ENCODE assay signal across 19 cellular contexts in the genomic region with DNA sequence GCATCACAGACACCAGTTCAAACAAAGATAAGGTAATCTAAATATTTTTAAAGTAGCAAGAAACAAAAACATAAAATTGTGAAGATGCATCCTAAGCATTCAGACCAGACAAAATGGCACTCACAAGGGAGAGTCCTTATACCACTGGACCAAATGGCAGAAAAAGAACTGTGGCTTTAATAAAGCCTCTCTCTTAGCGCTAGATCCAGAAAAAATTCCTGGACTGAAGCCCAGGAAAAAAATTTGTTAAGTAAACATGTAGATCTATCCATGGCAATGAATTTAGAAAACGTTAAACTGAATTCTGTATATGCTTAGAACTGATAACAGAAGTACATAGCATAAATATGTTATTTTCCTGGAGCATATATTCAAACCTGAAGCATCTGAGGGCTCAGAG. TPM values are rescaled to one million over a fixed set of nuclear protein-coding genes. Genes with fewer than 3 reads are reported as not detected.
DNase-seq lines count a peak whose midpoint lies in the region; ATAC-seq and TF ChIP-seq lines count a peak whose summit lies in the region.
"Had no signal": no experiment of that assay in that cellular context is flagged by ENCODE, and none has a peak within 500 bp of the region (broad histone marks: within the 10 kb centered on the region; RNA-seq: fewer than 3 reads in every experiment).

No MANE protein-coding gene starts in this region.

- no peaks in the 10 kb centered on the region for H3K27me3 Mint-ChIP-seq in stimulated activated naive CD8-positive, alpha-beta T cell treated with anti-CD3 and anti-CD28 coated beads, Interleukin-15, amount 100 ng/mL, for 72 hours

- peaks cover 0 to 12% of the 10 kb centered on the region in 2 experiments; a peak in 2 of 4 replicates for H3K79me1 ChIP-seq in IMR-90 (ENCODE audit: low read depth in 1 of 2, low read length in 2 of 2)

- H3K36me3 ChIP-seq in IMR-90 (ENCODE audit: control insufficient read depth, insufficient read depth, low read length) (peaks cover 3% of the 10 kb centered on the region; the same call in 1 of the 2 replicates), GM23248 (ENCODE audit: low read depth) (peaks cover 7% of the 10 kb centered on the region)
- H3K36me3 ChIP-seq: colonic mucosa had no signal

- H3K4me3 ChIP-seq in IMR-90 (ENCODE audit: insufficient read depth, low read depth, low read length) = no peak overlapping the region
- no peak overlapping the region for H3K4me3 ChIP-seq in astrocyte of the cerebellum (ENCODE audit: low read depth, low read length)
- no peak overlapping the region for H3K4me3 ChIP-seq in GM23248
- H3K4me3 ChIP-seq: ascending aorta, colonic mucosa, K562, thoracic aorta had no signal

- H3K14ac ChIP-seq in IMR-90 (replicated peaks; ENCODE audit: low read depth, low read length) = no peak overlapping the region

- ATAC-seq in IMR-90 (ENCODE audit: low read depth) (peak; percentile 87), HG03469 (IDR thresholded peaks at IDR 0.05; ENCODE audit: unreplicated experiment) (no peak)
- no peak for ATAC-seq in stimulated activated naive CD8-positive, alpha-beta T cell treated with anti-CD3 and anti-CD28 coated beads, Interleukin-15, amount 100 ng/mL, for 72 hours
- ATAC-seq: K562, left cardiac atrium had no signal

- dilution Hi-C loops in IMR-90 (cut with HindIII; ENCODE audit: low sequenced_read_pairs, unreplicated experiment) = no loop called here

- in situ Hi-C loops in IMR-90 (cut with MboI; ENCODE audit: low sequenced_read_pairs) = loop anchor here (10.0 kb wide), 1 partner anchor 383 kb away; no protein-coding TSS in a partner anchor
- in situ Hi-C loops in astrocyte of the cerebellum (cut with HindIII; ENCODE audit: low sequenced_read_pairs) = no loop called here
- in situ Hi-C loops in GM23248 (cut with MboI) = loop anchor here (10.0 kb wide), 1 partner anchor 383 kb away; no protein-coding TSS in a partner anchor

- H3K4me2 ChIP-seq in IMR-90 (ENCODE audit: low read depth, low read length) (no peak overlapping the region), GM23248 (ENCODE audit: unreplicated experiment) (no peak overlapping the region)

- DNase-seq in AG08395 (ENCODE audit: low spot score) = peak; percentile 17
- peak; percentile 79 for DNase-seq in IMR-90
- peak; percentile 55 for DNase-seq in astrocyte of the cerebellum (ENCODE audit: low read depth)
- peak; percentile 60 for DNase-seq in iris pigment epithelial cell (ENCODE audit: low read depth)
- DNase-seq in GM23248 = no peak
- DNase-seq in stimulated activated naive CD8-positive, alpha-beta T cell treated with anti-CD3 and anti-CD28 coated beads, Interleukin-15, amount 100 ng/mL, for 72 hours = no peak
- DNase-seq in C1 segment of cervical spinal cord (lab: John Stamatoyannopoulos, UW) = no peak
- DNase-seq: activated naive CD4-positive, alpha-beta T cell treated with Interleukin-2 at 50 U/mL for 16 hours; activated T-cell treated with anti-CD3 and anti-CD28 coated beads for 4 hours; colonic mucosa; left cardiac atrium; retina; SHP77 treated with DMSO at 0.1 percent for 48 hours; T-helper 1 cell had no signal

- H4K91ac ChIP-seq in IMR-90 (ENCODE audit: insufficient read depth, low read depth, low read length) = no peak overlapping the region

- no peak overlapping the region for H3K4ac ChIP-seq in IMR-90 (ENCODE audit: low read depth, low read length)

- H3K23ac ChIP-seq in IMR-90 (ENCODE audit: low read depth, low read length) = no peak overlapping the region

- H2BK20ac ChIP-seq in IMR-90 (ENCODE audit: low read depth, low read length) = no peak overlapping the region

- TF ChIP-seq CTCF in IMR-90 (conservative IDR thresholded peaks at IDR 0.05; ENCODE audit: low read depth, low read length) (no peak), astrocyte of the cerebellum (IDR thresholded peaks at IDR 0.05; ENCODE audit: low read depth, low read length, missing control alignments) (no peak)

- TF ChIP-seq POLR2A in IMR-90 (IDR thresholded peaks at IDR 0.05; ENCODE audit: low read depth, low read length) = no peak

- no peak overlapping the region for H4K5ac ChIP-seq in IMR-90 (ENCODE audit: low read depth, low read length)

- H3K4me1 ChIP-seq in IMR-90 (ENCODE audit: control insufficient read depth, insufficient read depth, low read length) = peaks cover 9% of the 10 kb centered on the region
- H3K4me1 ChIP-seq in GM23248 (ENCODE audit: insufficient read depth) = peaks cover 6% of the 10 kb centered on the region; the same call in 1 of the 2 replicates
- H3K4me1 ChIP-seq: ascending aorta, colonic mucosa had no signal

- H3K4me1 Mint-ChIP-seq in stimulated activated naive CD8-positive, alpha-beta T cell treated with anti-CD3 and anti-CD28 coated beads, Interleukin-15, amount 100 ng/mL, for 72 hours = peaks cover under 1% of the 10 kb centered on the region

- H3K79me2 ChIP-seq in GM23248 (ENCODE audit: insufficient read depth) = no peaks in the 10 kb centered on the region

- H4K20me1 ChIP-seq in IMR-90 (ENCODE audit: insufficient read depth, low read length) (no peaks in the 10 kb centered on the region), GM23248 (ENCODE audit: insufficient read depth) (no peaks in the 10 kb centered on the region)

- H3K9me3 ChIP-seq in IMR-90 (ENCODE audit: control insufficient read depth, insufficient read depth, low read length) (no peaks in the 10 kb centered on the region), GM23248 (ENCODE audit: low read depth) (no peaks in the 10 kb centered on the region)
- H3K9me3 ChIP-seq: ascending aorta, colonic mucosa, thoracic aorta had no signal

- H2BK15ac ChIP-seq in IMR-90 (ENCODE audit: low read depth, low read length) = no peak overlapping the region

- H2AK5ac ChIP-seq in IMR-90 (ENCODE audit: low read depth, low read length) = no peak overlapping the region

- H3K9me2 ChIP-seq in GM23248 (ENCODE audit: insufficient read depth) = no peaks in the 10 kb centered on the region

- H2AK9ac ChIP-seq in IMR-90 (replicated peaks; ENCODE audit: low read depth, low read length, poor library complexity) = no peak overlapping the region

- no peak overlapping the region for H4K8ac ChIP-seq in IMR-90 (ENCODE audit: low read depth in 2 of 2, low read length in 2 of 2)

- H2BK120ac ChIP-seq in IMR-90 (ENCODE audit: low read depth, low read length) = no peak overlapping the region

- H3K27ac Mint-ChIP-seq in stimulated activated naive CD8-positive, alpha-beta T cell treated with anti-CD3 and anti-CD28 coated beads, Interleukin-15, amount 100 ng/mL, for 72 hours = no peak overlapping the region

- H3K9me1 ChIP-seq in IMR-90 (ENCODE audit: insufficient read depth, low read length) = peaks cover 3% of the 10 kb centered on the region; the same call in 1 of the 2 replicates

- H3K9me3 Mint-ChIP-seq in stimulated activated naive CD8-positive, alpha-beta T cell treated with anti-CD3 and anti-CD28 coated beads, Interleukin-15, amount 100 ng/mL, for 72 hours = no peaks in the 10 kb centered on the region

- intact Hi-C loops in IMR-90 (cut with micrococcal nuclease) = no loop called here

- BruUV-seq in IMR-90 (replicated peaks; lab: Mats Ljungman, UMichigan) = no TSS peak

- H3K4me3 Mint-ChIP-seq in stimulated activated naive CD8-positive, alpha-beta T cell treated with anti-CD3 and anti-CD28 coated beads, Interleukin-15, amount 100 ng/mL, for 72 hours = no peak overlapping the region

- H3K9ac ChIP-seq in IMR-90 (ENCODE audit: low read depth, low read length) (no peak overlapping the region), GM23248 (no peak overlapping the region)

- H3K18ac ChIP-seq in IMR-90 (ENCODE audit: low read depth, low read length) = no peak overlapping the region

- H3K56ac ChIP-seq in IMR-90 (ENCODE audit: extremely low read depth, insufficient read depth, low read length) = no peak overlapping the region

- no peak for TF ChIP-seq RAD21 in IMR-90 (IDR thresholded peaks at IDR 0.05; ENCODE audit: low read length)

- WGBS in IMR-90 (ENCODE audit: extremely low coverage in 2 of 2, insufficient read length in 1 of 2), 2 experiments = no CpG with 5 or more reads among the region's 2 CpGs
- 3 to 15% methylated on average over 2 of the region's 2 CpGs for WGBS in GM23248 (ENCODE audit: low coverage in 1 of 2, low lambda C conversion rate in 2 of 2, missing lambda C conversion rate in 2 of 2), 2 experiments

- POLR2A ChIA-PET in IMR-90 (lab: Charles Lee; ENCODE audit: unreplicated experiment) = no interaction called here

- CTCF ChIA-PET in IMR-90 (lab: Yijun Ruan, JAX) = no interaction called here

- no peaks in the 10 kb centered on the region for H3F3A ChIP-seq in GM23248 (ENCODE audit: insufficient read depth)

- no peak overlapping the region for H3K27ac ChIP-seq in IMR-90 (ENCODE audit: insufficient read depth, low read length)
- no peak overlapping the region for H3K27ac ChIP-seq in GM23248
- H3K27ac ChIP-seq: ascending aorta, colonic mucosa, thoracic aorta had no signal

- H2BK5ac ChIP-seq in IMR-90 (ENCODE audit: low read depth, low read length, poor library complexity, severe bottlenecking) = no peak overlapping the region

- H3K27me3 ChIP-seq in IMR-90 (ENCODE audit: control insufficient read depth, insufficient read depth, low read length) = no peaks in the 10 kb centered on the region
- no peaks in the 10 kb centered on the region for H3K27me3 ChIP-seq in GM23248 (replicated peaks; ENCODE audit: insufficient read depth)
- H3K27me3 ChIP-seq: ascending aorta, colonic mucosa had no signal

- no peak overlapping the region for H2AFZ ChIP-seq in IMR-90 (replicated peaks; ENCODE audit: low read length, poor library complexity)
- no peak overlapping the region for H2AFZ ChIP-seq in GM23248

TF ChIP-seq in IMR-90, 13 proteins besides CTCF, POLR2A, EP300 and RAD21 (continues in another document):
- no peak for TF ChIP-seq NFE2L2 (IDR thresholded peaks at IDR 0.05; ENCODE audit: low read depth, low read length)

RNA-seq across cellular contexts. Expression of gene CD59, which starts 11.7 kb away (rescaled TPM):
- total RNA-seq in IMR-90 (2012; rRNA removed) = 637 and 765 TPM in 2 replicates
- 1,066 and 1,140 TPM in 2 replicates for polyA plus RNA-seq in IMR-90 (2012; rRNA removed)
- polyA plus RNA-seq in IMR-90 (2012; cell fraction: cytosol; rRNA removed) = 293 and 869 TPM in 2 replicates
- 63.7 and 319 TPM in 2 replicates for polyA plus RNA-seq in IMR-90 (2012; cell fraction: nucleus; rRNA removed; ENCODE audit: low replicate concordance)
- total RNA-seq in GM23248 (2014; rRNA removed; shearing (Covaris generic)) = 1,166 and 1,314 TPM in 2 replicates
- 2,015 and 2,061 TPM in 2 replicates for polyA plus RNA-seq in GM23248 (2016; fragmentation: Nextera tagmentation; extraction: Ambion mirVana)

RNA-seq across cellular contexts. Expression of gene FBXO3, which starts 26.4 kb away (rescaled TPM):
- total RNA-seq in IMR-90 (2012; rRNA removed) = 51.1 and 65.3 TPM in 2 replicates
- polyA plus RNA-seq in IMR-90 (2012; rRNA removed) (17.7 and 26.2 TPM in 2 replicates), GM23248 (2016; fragmentation: Nextera tagmentation; extraction: Ambion mirVana) (37.8 and 38.7 TPM in 2 replicates)
- 8.7 and 11.8 TPM in 2 replicates for polyA plus RNA-seq in IMR-90 (2012; cell fraction: cytosol; rRNA removed)
- polyA plus RNA-seq in IMR-90 (2012; cell fraction: nucleus; rRNA removed; ENCODE audit: low replicate concordance) = 3.5 and 32.2 TPM in 2 replicates
- total RNA-seq in GM23248 (2014; rRNA removed; shearing (Covaris generic)) = 44.6 and 72.2 TPM in 2 replicates

RNA-seq across cellular contexts. Expression of gene C11orf91, which starts 47.3 kb away (rescaled TPM):
- not detected in 2 replicates for total RNA-seq in IMR-90 (2012; rRNA removed)
- polyA plus RNA-seq in IMR-90 (2012; rRNA removed) (0.10 TPM in 1 of 2 replicates, not detected in the other), GM23248 (2016; fragmentation: Nextera tagmentation; extraction: Ambion mirVana) (not detected in 2 replicates)
- polyA plus RNA-seq in IMR-90 (2012; cell fraction: cytosol; rRNA removed) = 0.27 TPM in 1 of 2 replicates, not detected in the other
- 0.11 and 0.21 TPM in 2 replicates for polyA plus RNA-seq in IMR-90 (2012; cell fraction: nucleus; rRNA removed; ENCODE audit: low replicate concordance)
- not detected in 2 replicates for total RNA-seq in GM23248 (2014; rRNA removed; shearing (Covaris generic))
- total RNA-seq: ascending aorta, colonic mucosa, K562, OCI-LY7, thoracic aorta had no signal
- polyA plus RNA-seq: K562 had no signal

Comparison
In these comparisons a context has a peak if more than half of its experiments do, and no peak if none do; other contexts are left out.
1. DNase-seq: peak in AG08395 (single experiment), IMR-90 (single experiment), astrocyte of the cerebellum (single experiment) and iris pigment epithelial cell (single experiment); none in GM23248 (single experiment), stimulated activated naive CD8-positive, alpha-beta T cell treated with anti-CD3 and anti-CD28 coated beads, Interleukin-15, amount 100 ng/mL, for 72 hours (0 of 2) and C1 segment of cervical spinal cord (0 of 14).